In genomic region chr11:71963468-71963867, GRCh38 we compare ENCODE assay signal across 19 cellular contexts.
"Had no signal": no experiment of that assay in that cellular context is flagged by ENCODE, and none has a peak within 500 bp of the region (broad histone marks: within the 10 kb centered on the region; RNA-seq: fewer than 3 reads in every experiment).

No MANE protein-coding gene starts in this region.

- DNase-seq: cortex of kidney; effector memory CD4-positive, alpha-beta T cell; gastrocnemius medialis; heart right ventricle; hypothalamus; kidney glomerular epithelial cell; naive thymus-derived CD4-positive, alpha-beta T cell; nephron progenitor cell; ovary; right cardiac atrium; small intestine; stimulated activated CD4-positive, alpha-beta T cell treated with anti-CD3 and anti-CD28 coated beads, Interleukin-2, amount 100 ng/mL, for 48 hours; stimulated activated naive CD4-positive, alpha-beta T cell treated with Interleukin-2 at 50 U/mL for 16 hours; tibial artery; upper lobe of right lung had no signal

- H3K27ac ChIP-seq: ovary, upper lobe of right lung, vagina had no signal

- FAIRE-seq: endometrium, islet of Langerhans, small intestine had no signal

- H3K4me1 Mint-ChIP-seq: nephron progenitor cell had no signal

- H3K4me1 ChIP-seq: gastrocnemius medialis, vagina had no signal

- H3K4me3 Mint-ChIP-seq: naive thymus-derived CD4-positive, alpha-beta T cell; nephron progenitor cell had no signal

- H3K27ac Mint-ChIP-seq: nephron progenitor cell had no signal

- ATAC-seq: gastrocnemius medialis; heart right ventricle; naive thymus-derived CD4-positive, alpha-beta T cell; right cardiac atrium; upper lobe of right lung had no signal

- H3K36me3 ChIP-seq: ovary had no signal

- H3K27me3 Mint-ChIP-seq: naive thymus-derived CD4-positive, alpha-beta T cell had no signal

- H3K27me3 ChIP-seq: esophagus muscularis mucosa, gastrocnemius medialis, heart right ventricle, ovary, tibial artery, upper lobe of right lung, vagina had no signal

- H3K9me3 Mint-ChIP-seq: nephron progenitor cell had no signal

- H3K9me3 ChIP-seq: esophagus muscularis mucosa, gastrocnemius medialis, ovary, tibial artery, upper lobe of right lung, vagina had no signal

- H3K4me3 ChIP-seq: esophagus muscularis mucosa, gastrocnemius medialis, heart right ventricle, ovary, tibial artery, upper lobe of right lung, vagina had no signal
